10 cellular contexts compared by ENCODE assay signal in genomic region chr1:226692067-226692792, GRCh38. TPM values are rescaled to one million over a fixed set of nuclear protein-coding genes. Genes with fewer than 3 reads are reported as not detected.
DNase-seq lines count a peak whose midpoint lies in the region; ATAC-seq and TF ChIP-seq lines count a peak whose summit lies in the region.
"Had no signal": no experiment of that assay in that cellular context is flagged by ENCODE, and none has a peak within 500 bp of the region (broad histone marks: within the 10 kb centered on the region; RNA-seq: fewer than 3 reads in every experiment).

No MANE protein-coding gene starts in this region.

- no peaks in the 10 kb centered on the region for H3K36me3 Mint-ChIP-seq in natural killer cell

- no peaks in the 10 kb centered on the region for H3K27me3 Mint-ChIP-seq in natural killer cell (ENCODE audit: low read depth in 2 of 2)

- ATAC-seq in left cardiac atrium (no peak), natural killer cell (no peak)

- peaks cover 83 to 91% of the 10 kb centered on the region in 2 donors for H3K4me1 Mint-ChIP-seq in natural killer cell

- H3K9me3 Mint-ChIP-seq in natural killer cell, result no peaks in the 10 kb centered on the region

- H3K4me3 Mint-ChIP-seq in natural killer cell, result no peak overlapping the region

- H3K27ac ChIP-seq in right atrium auricular region (peak overlapping the region; percentile 41 to 68), ascending aorta (peak overlapping the region; percentile 43 to 49), vagina (peak overlapping the region; percentile 88)

- H3K36me3 ChIP-seq in right atrium auricular region (no peaks in the 10 kb centered on the region), ascending aorta (no peaks in the 10 kb centered on the region), vagina (no peaks in the 10 kb centered on the region)

- intact Hi-C loops in left cardiac atrium (cut with DNase I) (no loop called here), ascending aorta (cut with DNase I) (no loop called here), natural killer cell (cut with micrococcal nuclease) (no loop called here), vagina (cut with DNase I) (no loop called here)

- H3K27me3 ChIP-seq in right atrium auricular region (no peaks in the 10 kb centered on the region), ascending aorta (no peaks in the 10 kb centered on the region), vagina (no peaks in the 10 kb centered on the region)

- no peak for TF ChIP-seq POLR2A in vagina (IDR thresholded peaks at IDR 0.05)

- DNase-seq in right atrium auricular region (ENCODE audit: low spot score) (no peak), left cardiac atrium (no peak), ascending aorta (ENCODE audit: low spot score in 2 of 2) (no peak), natural killer cell (no peak), vagina (ENCODE audit: extremely low spot score in 2 of 2) (no peak), NK-92 (lab: John Stamatoyannopoulos, UW; ENCODE audit: unreplicated experiment) (no peak), NCI-H128 (lab: John Stamatoyannopoulos, UW; ENCODE audit: unreplicated experiment) (no peak), DMS 273 treated with DMSO at 0.1 percent for 48 hours (lab: John Stamatoyannopoulos, UW) (no peak)
- DNase-seq: NCI-H345; stimulated activated CD8-positive, alpha-beta memory T cell treated with anti-CD3 and anti-CD28 coated beads, Interleukin-4, amount 100 ng/mL, for 48 hours had no signal

- H3K9me3 ChIP-seq in right atrium auricular region (no peaks in the 10 kb centered on the region), ascending aorta (no peaks in the 10 kb centered on the region), vagina (no peaks in the 10 kb centered on the region)

- H3K27ac Mint-ChIP-seq in natural killer cell, result peak overlapping the region; percentile 97 to 99

- TF ChIP-seq CTCF in right atrium auricular region (IDR thresholded peaks at IDR 0.05), result no peak
- no peak for TF ChIP-seq CTCF in ascending aorta (IDR thresholded peaks at IDR 0.05)
- TF ChIP-seq CTCF in natural killer cell (IDR thresholded peaks at IDR 0.05), result no peak
- TF ChIP-seq CTCF in vagina (IDR thresholded peaks at IDR 0.05), result no peak

- peaks cover 0 to 80% of the 10 kb centered on the region in 2 donors for H3K4me1 ChIP-seq in right atrium auricular region
- peaks cover 3 to 52% of the 10 kb centered on the region in 2 donors for H3K4me1 ChIP-seq in ascending aorta
- peaks cover 72% of the 10 kb centered on the region for H3K4me1 ChIP-seq in vagina

- H3K4me3 ChIP-seq in right atrium auricular region, result no peak overlapping the region
- no peak overlapping the region for H3K4me3 ChIP-seq in ascending aorta
- no peak overlapping the region for H3K4me3 ChIP-seq in vagina

RNA-seq across cellular contexts. Expression of gene ITPKB, which starts 46.9 kb away (rescaled TPM):
- total RNA-seq in right atrium auricular region, result 10 to 100 TPM; 10.8 to 11.0 TPM
- 10 to 100 TPM; 13.8 to 18.3 TPM for total RNA-seq in left cardiac atrium
- total RNA-seq in ascending aorta, result 27.5 TPM
- total RNA-seq in natural killer cell, result 100 to 1,000 TPM in 1 of 3 donors, 10 to 100 TPM in 2; 92.2 to 133 (median 99.0) TPM
- 31.7 TPM for total RNA-seq in vagina
